36 cellular contexts compared by ENCODE assay signal in the genomic region with DNA sequence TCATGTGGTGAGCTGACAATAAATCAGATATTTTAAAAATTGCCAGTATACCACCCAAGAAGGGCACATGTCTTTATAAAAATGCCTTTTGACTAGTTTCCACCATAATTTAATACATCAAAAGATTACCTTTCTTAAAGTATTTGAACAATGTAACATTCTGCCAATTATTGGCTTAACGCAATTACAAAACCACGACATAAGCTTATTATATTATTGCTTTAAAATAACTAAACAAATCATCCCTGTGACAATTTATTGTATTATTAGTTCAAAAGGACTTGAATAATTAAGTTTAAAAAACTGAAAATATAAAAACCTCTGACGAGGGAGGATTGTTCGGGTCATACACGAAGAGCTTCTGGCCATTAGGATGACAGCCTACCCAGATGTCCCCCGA. TPM values are rescaled to one million over a fixed set of nuclear protein-coding genes. Genes with fewer than 3 reads are reported as not detected.
"Had no signal": no experiment of that assay in that cellular context is flagged by ENCODE, and none has a peak within 500 bp of the region (broad histone marks: within the 10 kb centered on the region; RNA-seq: fewer than 3 reads in every experiment).

No MANE protein-coding gene starts in this region.

- H3K27ac ChIP-seq: KMS-11 had no signal

- H3K4me3 ChIP-seq: MG63 had no signal

- DNase-seq: Karpas-422, Kasumi-1, MG63, MM.1S, MV-4-11, NCI-H1048, NCI-H1092, NCI-H1092 treated with DMSO at 0.1 percent for 48 hours, NCI-H1105, NCI-H1105 treated with DMSO at 0.1 percent for 48 hours, NCI-H1417, NCI-H1417 treated with DMSO at 0.1 percent for 48 hours, NCI-H1436, NCI-H1436 treated with DMSO at 0.1 percent for 48 hours, NCI-H146, NCI-H1694, NCI-H1694 treated with DMSO at 0.1 percent for 48 hours, NCI-H187, NCI-H187 treated with DMSO at 0.1 percent for 48 hours, NCI-H1930, NCI-H2029, NCI-H2029 treated with DMSO at 0.1 percent for 48 hours, NCI-H2081, NCI-H2081 treated with DMSO at 0.1 percent for 48 hours, NCI-H2107, NCI-H2171, NCI-H2171 treated with DMSO at 0.1 percent for 48 hours, NCI-H2227 treated with DMSO at 0.1 percent for 48 hours, NCI-H226, NCI-H345, NCI-H446, NCI-H446 treated with DMSO at 0.1 percent for 48 hours, NCI-H510A had no signal

- H3K4me2 ChIP-seq: KMS-11 had no signal

- H3K27me3 ChIP-seq: MG63 had no signal

- H3K9me3 ChIP-seq: MG63 had no signal

- H3K9ac ChIP-seq: KMS-11 had no signal

RNA-seq across cellular contexts. Expression of a gene that starts 9.6 kb away (rescaled TPM):
- total RNA-seq: LHCN-M2, MCF 10A had no signal
